ENCODE assay signal across 14 cellular contexts in the genomic region with DNA sequence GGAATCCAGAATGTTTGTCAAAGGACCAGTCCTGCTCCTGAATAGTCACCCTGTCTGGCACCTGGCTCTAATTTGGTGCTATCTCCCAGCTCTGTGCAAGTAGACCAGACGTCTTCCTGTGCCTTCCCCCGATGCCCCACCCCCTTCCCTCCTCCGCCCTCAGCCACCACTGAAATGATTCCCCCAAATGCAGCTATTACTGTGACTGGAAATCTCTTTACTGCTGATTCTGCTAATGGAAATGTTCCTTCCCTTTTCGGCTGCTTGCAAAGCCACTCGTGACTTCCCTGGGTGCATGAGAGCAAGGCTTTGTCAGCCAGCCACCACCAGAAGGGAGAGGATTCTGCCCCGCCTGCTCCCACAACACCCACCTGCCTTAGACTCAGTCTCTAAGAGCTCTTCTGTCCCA. TPM values are rescaled to one million over a fixed set of nuclear protein-coding genes. Genes with fewer than 3 reads are reported as not detected.
DNase-seq lines count a peak whose midpoint lies in the region; ATAC-seq lines count a peak whose summit lies in the region.
"Had no signal": no experiment of that assay in that cellular context is flagged by ENCODE, and none has a peak within 500 bp of the region (broad histone marks: within the 10 kb centered on the region; RNA-seq: fewer than 3 reads in every experiment).

No MANE protein-coding gene starts in this region.

- peaks cover 3 to 31% (median 12%) of the 10 kb centered on the region in 5 donors for H3K27me3 Mint-ChIP-seq in naive thymus-derived CD8-positive, alpha-beta T cell

- H3K4me3 Mint-ChIP-seq in naive thymus-derived CD8-positive, alpha-beta T cell: no peak overlapping the region
- H3K4me3 Mint-ChIP-seq: activated CD8-positive, alpha-beta T cell treated with anti-CD3 and anti-CD28 coated beads for 36 hours; CD4-positive, alpha-beta memory T cell had no signal

- peak in 2 of 3 experiments; percentile 59 to 73 for DNase-seq in NCI-H1417 (lab: John Stamatoyannopoulos, UW)
- DNase-seq in NCI-H1417 treated with DMSO at 0.1 percent for 48 hours (lab: John Stamatoyannopoulos, UW): no peak
- peak; percentile 64 for DNase-seq in NCI-H2227 treated with DMSO at 0.1 percent for 48 hours (lab: John Stamatoyannopoulos, UW)
- DNase-seq in pons (ENCODE audit: low spot score): peak; percentile 94
- no peak for DNase-seq in LoVo (ENCODE audit: low spot score)
- DNase-seq in naive thymus-derived CD8-positive, alpha-beta T cell: no peak
- DNase-seq: activated CD8-positive, alpha-beta T cell treated with anti-CD3 and anti-CD28 coated beads for 36 hours; activated effector memory CD4-positive, alpha-beta T cell treated with anti-CD3 and anti-CD28 coated beads, Interleukin-2, amount 50 U/mL, for 16 hours; CD4-positive, alpha-beta memory T cell; KG1; mesenchymal stem cell; spleen had no signal

- no peaks in the 10 kb centered on the region for H3K4me1 Mint-ChIP-seq in naive thymus-derived CD8-positive, alpha-beta T cell
- H3K4me1 Mint-ChIP-seq: CD4-positive, alpha-beta memory T cell had no signal

- POLR2A ChIA-PET in naive thymus-derived CD8-positive, alpha-beta T cell (lab: Charles Lee): no interaction called here

- H3K36me3 Mint-ChIP-seq in naive thymus-derived CD8-positive, alpha-beta T cell: no peaks in the 10 kb centered on the region
- H3K36me3 Mint-ChIP-seq: CD4-positive, alpha-beta memory T cell had no signal

- H3K27ac Mint-ChIP-seq in naive thymus-derived CD8-positive, alpha-beta T cell: no peak overlapping the region
- H3K27ac Mint-ChIP-seq: activated CD8-positive, alpha-beta T cell treated with anti-CD3 and anti-CD28 coated beads for 36 hours; CD4-positive, alpha-beta memory T cell had no signal

- peaks cover 0 to 6% (median 0%) of the 10 kb centered on the region in 9 donors for H3K9me3 Mint-ChIP-seq in naive thymus-derived CD8-positive, alpha-beta T cell
- H3K9me3 Mint-ChIP-seq: activated CD8-positive, alpha-beta T cell treated with anti-CD3 and anti-CD28 coated beads for 36 hours had no signal

- ATAC-seq in GM18520 (IDR thresholded peaks at IDR 0.05; ENCODE audit: unreplicated experiment): no peak
- no peak for ATAC-seq in naive thymus-derived CD8-positive, alpha-beta T cell
- ATAC-seq: activated CD8-positive, alpha-beta T cell treated with anti-CD3 and anti-CD28 coated beads for 36 hours had no signal

- H3K27ac ChIP-seq in cingulate gyrus (ENCODE audit: low read depth, low read length): peak overlapping the region; percentile 66
- H3K27ac ChIP-seq: spleen had no signal

RNA-seq across cellular contexts. Expression of a gene that starts 11.4 kb away (rescaled TPM):
- 1 to 10 TPM; 2.9 to 3.6 TPM for total RNA-seq in naive thymus-derived CD8-positive, alpha-beta T cell
- 1 to 10 TPM; 1.2 to 3.8 (median 3.2) TPM for polyA plus RNA-seq in naive thymus-derived CD8-positive, alpha-beta T cell

Comparison
In these comparisons a context has a peak if more than half of its experiments do, and no peak if none do; other contexts are left out.
1. DNase-seq: peak in NCI-H1417 (2 of 3), NCI-H2227 treated with DMSO at 0.1 percent for 48 hours (single experiment) and pons (single experiment); none in NCI-H1417 treated with DMSO at 0.1 percent for 48 hours (single experiment), LoVo (single experiment) and naive thymus-derived CD8-positive, alpha-beta T cell (0 of 10).